In the genomic region with DNA sequence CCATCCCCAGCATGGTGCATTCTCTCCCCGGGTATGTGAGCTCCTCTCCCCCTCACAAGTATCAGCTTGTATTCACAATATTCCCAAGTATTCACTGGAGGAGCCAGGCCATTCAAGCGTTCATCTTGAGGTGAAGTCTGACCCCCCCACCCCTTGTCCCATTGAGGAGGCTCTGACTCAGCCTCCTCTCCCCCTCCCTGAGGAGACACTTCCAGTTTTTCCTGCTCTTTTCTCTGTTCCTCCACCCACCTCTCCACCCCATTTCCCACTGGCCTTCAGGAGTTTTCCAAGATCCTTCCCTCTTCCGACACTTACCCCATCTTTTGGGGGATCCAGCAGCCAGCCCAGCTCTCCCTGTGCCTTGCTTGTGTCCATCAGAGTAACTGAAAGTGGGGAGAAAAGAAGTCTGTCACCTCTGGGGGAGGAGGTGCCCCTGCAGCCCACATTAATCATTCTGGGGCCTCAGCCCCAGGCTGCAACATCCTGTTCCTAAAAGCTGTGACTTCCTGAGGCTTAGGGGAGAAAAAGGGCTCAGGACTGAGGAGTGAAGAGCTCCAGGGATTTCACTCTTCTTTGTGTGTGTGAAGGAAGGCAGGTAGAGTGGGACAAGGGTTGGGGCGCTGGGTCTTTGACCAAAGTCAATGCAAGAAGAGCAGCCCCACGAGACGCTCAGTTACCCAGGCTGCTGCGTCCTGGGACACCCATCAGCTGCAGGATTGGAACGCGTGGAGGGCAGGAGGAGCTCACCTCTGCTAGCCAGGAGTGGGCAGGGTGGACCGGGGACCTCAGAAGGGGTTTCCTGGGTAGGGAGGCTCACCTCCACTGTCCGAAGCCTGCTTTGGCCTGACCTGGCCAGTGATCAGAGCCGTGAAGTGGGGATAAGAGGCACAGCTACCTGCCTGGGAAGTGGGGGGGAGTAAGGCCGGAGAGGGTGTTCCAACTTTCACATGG, we compare ENCODE assay signal across 1 cellular context.
TF ChIP-seq lines count a peak whose summit lies in the region.

No MANE protein-coding gene starts in this region.

TF ChIP-seq in HepG2, 621 proteins besides CTCF, POLR2A, EP300 and RAD21:
- no peak for TF ChIP-seq ZNF841 (CRISPR knock-in tag; IDR thresholded peaks at IDR 0.05; ENCODE audit: borderline replicate concordance)
- TF ChIP-seq, protein P1, sequence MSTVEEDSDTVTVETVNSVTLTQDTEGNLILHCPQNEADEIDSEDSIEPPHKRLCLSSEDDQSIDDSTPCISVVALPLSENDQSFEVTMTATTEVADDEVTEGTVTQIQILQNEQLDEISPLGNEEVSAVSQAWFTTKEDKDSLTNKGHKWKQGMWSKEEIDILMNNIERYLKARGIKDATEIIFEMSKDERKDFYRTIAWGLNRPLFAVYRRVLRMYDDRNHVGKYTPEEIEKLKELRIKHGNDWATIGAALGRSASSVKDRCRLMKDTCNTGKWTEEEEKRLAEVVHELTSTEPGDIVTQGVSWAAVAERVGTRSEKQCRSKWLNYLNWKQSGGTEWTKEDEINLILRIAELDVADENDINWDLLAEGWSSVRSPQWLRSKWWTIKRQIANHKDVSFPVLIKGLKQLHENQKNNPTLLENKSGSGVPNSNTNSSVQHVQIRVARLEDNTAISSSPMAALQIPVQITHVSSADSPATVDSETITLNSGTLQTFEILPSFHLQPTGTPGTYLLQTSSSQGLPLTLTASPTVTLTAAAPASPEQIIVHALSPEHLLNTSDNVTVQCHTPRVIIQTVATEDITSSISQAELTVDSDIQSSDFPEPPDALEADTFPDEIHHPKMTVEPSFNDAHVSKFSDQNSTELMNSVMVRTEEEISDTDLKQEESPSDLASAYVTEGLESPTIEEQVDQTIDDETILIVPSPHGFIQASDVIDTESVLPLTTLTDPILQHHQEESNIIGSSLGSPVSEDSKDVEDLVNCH (CRISPR knock-in tag; IDR thresholded peaks at IDR 0.05) = no peak
- no peak for TF ChIP-seq TCF12 (IDR thresholded peaks at IDR 0.05)
- TF ChIP-seq TCF12 (CRISPR knock-in tag; IDR thresholded peaks at IDR 0.05) = no peak
- TF ChIP-seq, protein P2, sequence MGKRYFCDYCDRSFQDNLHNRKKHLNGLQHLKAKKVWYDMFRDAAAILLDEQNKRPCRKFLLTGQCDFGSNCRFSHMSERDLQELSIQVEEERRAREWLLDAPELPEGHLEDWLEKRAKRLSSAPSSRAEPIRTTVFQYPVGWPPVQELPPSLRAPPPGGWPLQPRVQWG (CRISPR knock-in tag; IDR thresholded peaks at IDR 0.05; ENCODE audit: borderline replicate concordance, low read depth) = no peak
- TF ChIP-seq, protein P3, sequence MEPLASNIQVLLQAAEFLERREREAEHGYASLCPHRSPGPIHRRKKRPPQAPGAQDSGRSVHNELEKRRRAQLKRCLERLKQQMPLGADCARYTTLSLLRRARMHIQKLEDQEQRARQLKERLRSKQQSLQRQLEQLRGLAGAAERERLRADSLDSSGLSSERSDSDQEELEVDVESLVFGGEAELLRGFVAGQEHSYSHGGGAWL (CRISPR knock-in tag; IDR thresholded peaks at IDR 0.05) = no peak
- no peak for TF ChIP-seq ZNF251 (CRISPR knock-in tag; IDR thresholded peaks at IDR 0.05)
- no peak for TF ChIP-seq BORCS8-MEF2B (CRISPR knock-in tag; IDR thresholded peaks at IDR 0.05)
- TF ChIP-seq, protein P4, sequence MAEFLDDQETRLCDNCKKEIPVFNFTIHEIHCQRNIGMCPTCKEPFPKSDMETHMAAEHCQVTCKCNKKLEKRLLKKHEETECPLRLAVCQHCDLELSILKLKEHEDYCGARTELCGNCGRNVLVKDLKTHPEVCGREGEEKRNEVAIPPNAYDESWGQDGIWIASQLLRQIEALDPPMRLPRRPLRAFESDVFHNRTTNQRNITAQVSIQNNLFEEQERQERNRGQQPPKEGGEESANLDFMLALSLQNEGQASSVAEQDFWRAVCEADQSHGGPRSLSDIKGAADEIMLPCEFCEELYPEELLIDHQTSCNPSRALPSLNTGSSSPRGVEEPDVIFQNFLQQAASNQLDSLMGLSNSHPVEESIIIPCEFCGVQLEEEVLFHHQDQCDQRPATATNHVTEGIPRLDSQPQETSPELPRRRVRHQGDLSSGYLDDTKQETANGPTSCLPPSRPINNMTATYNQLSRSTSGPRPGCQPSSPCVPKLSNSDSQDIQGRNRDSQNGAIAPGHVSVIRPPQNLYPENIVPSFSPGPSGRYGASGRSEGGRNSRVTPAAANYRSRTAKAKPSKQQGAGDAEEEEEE (CRISPR knock-in tag; IDR thresholded peaks at IDR 0.05; ENCODE audit: borderline replicate concordance) = no peak
- no peak for TF ChIP-seq BCL6 (CRISPR knock-in tag; IDR thresholded peaks at IDR 0.05)
- TF ChIP-seq BRD4 (CRISPR knock-in tag; IDR thresholded peaks at IDR 0.05) = no peak
- TF ChIP-seq, protein P5, sequence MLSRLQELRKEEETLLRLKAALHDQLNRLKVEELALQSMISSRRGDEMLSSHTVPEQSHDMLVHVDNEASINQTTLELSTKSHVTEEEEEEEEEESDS (CRISPR knock-in tag; IDR thresholded peaks at IDR 0.05; ENCODE audit: borderline replicate concordance) = no peak
- TF ChIP-seq, protein P6, sequence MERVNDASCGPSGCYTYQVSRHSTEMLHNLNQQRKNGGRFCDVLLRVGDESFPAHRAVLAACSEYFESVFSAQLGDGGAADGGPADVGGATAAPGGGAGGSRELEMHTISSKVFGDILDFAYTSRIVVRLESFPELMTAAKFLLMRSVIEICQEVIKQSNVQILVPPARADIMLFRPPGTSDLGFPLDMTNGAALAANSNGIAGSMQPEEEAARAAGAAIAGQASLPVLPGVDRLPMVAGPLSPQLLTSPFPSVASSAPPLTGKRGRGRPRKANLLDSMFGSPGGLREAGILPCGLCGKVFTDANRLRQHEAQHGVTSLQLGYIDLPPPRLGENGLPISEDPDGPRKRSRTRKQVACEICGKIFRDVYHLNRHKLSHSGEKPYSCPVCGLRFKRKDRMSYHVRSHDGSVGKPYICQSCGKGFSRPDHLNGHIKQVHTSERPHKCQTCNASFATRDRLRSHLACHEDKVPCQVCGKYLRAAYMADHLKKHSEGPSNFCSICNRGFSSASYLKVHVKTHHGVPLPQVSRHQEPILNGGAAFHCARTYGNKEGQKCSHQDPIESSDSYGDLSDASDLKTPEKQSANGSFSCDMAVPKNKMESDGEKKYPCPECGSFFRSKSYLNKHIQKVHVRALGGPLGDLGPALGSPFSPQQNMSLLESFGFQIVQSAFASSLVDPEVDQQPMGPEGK (CRISPR knock-in tag; IDR thresholded peaks at IDR 0.05) = no peak
- TF ChIP-seq, protein P7, sequence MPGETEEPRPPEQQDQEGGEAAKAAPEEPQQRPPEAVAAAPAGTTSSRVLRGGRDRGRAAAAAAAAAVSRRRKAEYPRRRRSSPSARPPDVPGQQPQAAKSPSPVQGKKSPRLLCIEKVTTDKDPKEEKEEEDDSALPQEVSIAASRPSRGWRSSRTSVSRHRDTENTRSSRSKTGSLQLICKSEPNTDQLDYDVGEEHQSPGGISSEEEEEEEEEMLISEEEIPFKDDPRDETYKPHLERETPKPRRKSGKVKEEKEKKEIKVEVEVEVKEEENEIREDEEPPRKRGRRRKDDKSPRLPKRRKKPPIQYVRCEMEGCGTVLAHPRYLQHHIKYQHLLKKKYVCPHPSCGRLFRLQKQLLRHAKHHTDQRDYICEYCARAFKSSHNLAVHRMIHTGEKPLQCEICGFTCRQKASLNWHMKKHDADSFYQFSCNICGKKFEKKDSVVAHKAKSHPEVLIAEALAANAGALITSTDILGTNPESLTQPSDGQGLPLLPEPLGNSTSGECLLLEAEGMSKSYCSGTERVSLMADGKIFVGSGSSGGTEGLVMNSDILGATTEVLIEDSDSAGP (CRISPR knock-in tag; IDR thresholded peaks at IDR 0.05; ENCODE audit: borderline replicate concordance) = peak; percentile 72; the same call in 1 of the 2 replicates
- no peak for TF ChIP-seq CREM (IDR thresholded peaks at IDR 0.05)
- TF ChIP-seq CREM (CRISPR knock-in tag; IDR thresholded peaks at IDR 0.05) = no peak
- TF ChIP-seq ZNF891 (CRISPR knock-in tag; IDR thresholded peaks at IDR 0.05) = 0 out of 2 replicates have a peak, but pooled peaks have one; percentile 33
- TF ChIP-seq, protein P8, sequence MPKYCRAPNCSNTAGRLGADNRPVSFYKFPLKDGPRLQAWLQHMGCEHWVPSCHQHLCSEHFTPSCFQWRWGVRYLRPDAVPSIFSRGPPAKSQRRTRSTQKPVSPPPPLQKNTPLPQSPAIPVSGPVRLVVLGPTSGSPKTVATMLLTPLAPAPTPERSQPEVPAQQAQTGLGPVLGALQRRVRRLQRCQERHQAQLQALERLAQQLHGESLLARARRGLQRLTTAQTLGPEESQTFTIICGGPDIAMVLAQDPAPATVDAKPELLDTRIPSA (CRISPR knock-in tag; IDR thresholded peaks at IDR 0.05; ENCODE audit: borderline replicate concordance) = no peak
- TF ChIP-seq, protein P9, sequence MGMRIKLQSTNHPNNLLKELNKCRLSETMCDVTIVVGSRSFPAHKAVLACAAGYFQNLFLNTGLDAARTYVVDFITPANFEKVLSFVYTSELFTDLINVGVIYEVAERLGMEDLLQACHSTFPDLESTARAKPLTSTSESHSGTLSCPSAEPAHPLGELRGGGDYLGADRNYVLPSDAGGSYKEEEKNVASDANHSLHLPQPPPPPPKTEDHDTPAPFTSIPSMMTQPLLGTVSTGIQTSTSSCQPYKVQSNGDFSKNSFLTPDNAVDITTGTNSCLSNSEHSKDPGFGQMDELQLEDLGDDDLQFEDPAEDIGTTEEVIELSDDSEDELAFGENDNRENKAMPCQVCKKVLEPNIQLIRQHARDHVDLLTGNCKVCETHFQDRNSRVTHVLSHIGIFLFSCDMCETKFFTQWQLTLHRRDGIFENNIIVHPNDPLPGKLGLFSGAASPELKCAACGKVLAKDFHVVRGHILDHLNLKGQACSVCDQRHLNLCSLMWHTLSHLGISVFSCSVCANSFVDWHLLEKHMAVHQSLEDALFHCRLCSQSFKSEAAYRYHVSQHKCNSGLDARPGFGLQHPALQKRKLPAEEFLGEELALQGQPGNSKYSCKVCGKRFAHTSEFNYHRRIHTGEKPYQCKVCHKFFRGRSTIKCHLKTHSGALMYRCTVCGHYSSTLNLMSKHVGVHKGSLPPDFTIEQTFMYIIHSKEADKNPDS (CRISPR knock-in tag; IDR thresholded peaks at IDR 0.05) = no peak
- no peak for TF ChIP-seq ERF (CRISPR knock-in tag; IDR thresholded peaks at IDR 0.05)
- TF ChIP-seq, protein P10, sequence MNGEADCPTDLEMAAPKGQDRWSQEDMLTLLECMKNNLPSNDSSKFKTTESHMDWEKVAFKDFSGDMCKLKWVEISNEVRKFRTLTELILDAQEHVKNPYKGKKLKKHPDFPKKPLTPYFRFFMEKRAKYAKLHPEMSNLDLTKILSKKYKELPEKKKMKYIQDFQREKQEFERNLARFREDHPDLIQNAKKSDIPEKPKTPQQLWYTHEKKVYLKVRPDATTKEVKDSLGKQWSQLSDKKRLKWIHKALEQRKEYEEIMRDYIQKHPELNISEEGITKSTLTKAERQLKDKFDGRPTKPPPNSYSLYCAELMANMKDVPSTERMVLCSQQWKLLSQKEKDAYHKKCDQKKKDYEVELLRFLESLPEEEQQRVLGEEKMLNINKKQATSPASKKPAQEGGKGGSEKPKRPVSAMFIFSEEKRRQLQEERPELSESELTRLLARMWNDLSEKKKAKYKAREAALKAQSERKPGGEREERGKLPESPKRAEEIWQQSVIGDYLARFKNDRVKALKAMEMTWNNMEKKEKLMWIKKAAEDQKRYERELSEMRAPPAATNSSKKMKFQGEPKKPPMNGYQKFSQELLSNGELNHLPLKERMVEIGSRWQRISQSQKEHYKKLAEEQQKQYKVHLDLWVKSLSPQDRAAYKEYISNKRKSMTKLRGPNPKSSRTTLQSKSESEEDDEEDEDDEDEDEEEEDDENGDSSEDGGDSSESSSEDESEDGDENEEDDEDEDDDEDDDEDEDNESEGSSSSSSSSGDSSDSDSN (CRISPR knock-in tag; IDR thresholded peaks at IDR 0.05) = peak; percentile 29; the same call in 1 of the 2 replicates
- 0 out of 2 replicates have a peak, but pooled peaks have one; percentile 0 for TF ChIP-seq ZNF274 (CRISPR knock-in tag; IDR thresholded peaks at IDR 0.05)
- TF ChIP-seq SALL1 (CRISPR knock-in tag; IDR thresholded peaks at IDR 0.05) = peak; percentile 28; the same call in 1 of the 2 replicates
- TF ChIP-seq ZNF720 (CRISPR knock-in tag; IDR thresholded peaks at IDR 0.05) = no peak
- no peak for TF ChIP-seq KLF15 (CRISPR knock-in tag; IDR thresholded peaks at IDR 0.05; ENCODE audit: borderline replicate concordance)
- no peak for TF ChIP-seq NRL (CRISPR knock-in tag; IDR thresholded peaks at IDR 0.05; ENCODE audit: borderline replicate concordance)
- TF ChIP-seq PCBP2 (optimal IDR thresholded peaks at IDR 0.05; ENCODE audit: low read depth, low read length, poor library complexity, severe bottlenecking) = no peak
- no peak for TF ChIP-seq ETV5 (CRISPR knock-in tag; IDR thresholded peaks at IDR 0.05; ENCODE audit: borderline replicate concordance)
- 0 out of 2 replicates have a peak, but pooled peaks have one; percentile 22 for TF ChIP-seq GFI1 (CRISPR knock-in tag; IDR thresholded peaks at IDR 0.05; ENCODE audit: borderline replicate concordance)
- TF ChIP-seq FOXC1 (CRISPR knock-in tag; IDR thresholded peaks at IDR 0.05; ENCODE audit: borderline replicate concordance) = no peak
- TF ChIP-seq CHD2 (IDR thresholded peaks at IDR 0.05; ENCODE audit: low read depth, low read length) = no peak
- TF ChIP-seq, protein P11, sequence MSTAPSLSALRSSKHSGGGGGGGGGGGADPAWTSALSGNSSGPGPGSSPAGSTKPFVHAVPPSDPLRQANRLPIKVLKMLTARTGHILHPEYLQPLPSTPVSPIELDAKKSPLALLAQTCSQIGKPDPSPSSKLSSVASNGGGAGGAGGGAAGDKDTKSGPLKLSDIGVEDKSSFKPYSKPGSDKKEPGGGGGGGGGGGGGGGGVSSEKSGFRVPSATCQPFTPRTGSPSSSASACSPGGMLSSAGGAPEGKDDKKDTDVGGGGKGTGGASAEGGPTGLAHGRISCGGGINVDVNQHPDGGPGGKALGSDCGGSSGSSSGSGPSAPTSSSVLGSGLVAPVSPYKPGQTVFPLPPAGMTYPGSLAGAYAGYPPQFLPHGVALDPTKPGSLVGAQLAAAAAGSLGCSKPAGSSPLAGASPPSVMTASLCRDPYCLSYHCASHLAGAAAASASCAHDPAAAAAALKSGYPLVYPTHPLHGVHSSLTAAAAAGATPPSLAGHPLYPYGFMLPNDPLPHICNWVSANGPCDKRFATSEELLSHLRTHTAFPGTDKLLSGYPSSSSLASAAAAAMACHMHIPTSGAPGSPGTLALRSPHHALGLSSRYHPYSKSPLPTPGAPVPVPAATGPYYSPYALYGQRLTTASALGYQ (CRISPR knock-in tag; IDR thresholded peaks at IDR 0.05) = no peak
- TF ChIP-seq, protein P12, sequence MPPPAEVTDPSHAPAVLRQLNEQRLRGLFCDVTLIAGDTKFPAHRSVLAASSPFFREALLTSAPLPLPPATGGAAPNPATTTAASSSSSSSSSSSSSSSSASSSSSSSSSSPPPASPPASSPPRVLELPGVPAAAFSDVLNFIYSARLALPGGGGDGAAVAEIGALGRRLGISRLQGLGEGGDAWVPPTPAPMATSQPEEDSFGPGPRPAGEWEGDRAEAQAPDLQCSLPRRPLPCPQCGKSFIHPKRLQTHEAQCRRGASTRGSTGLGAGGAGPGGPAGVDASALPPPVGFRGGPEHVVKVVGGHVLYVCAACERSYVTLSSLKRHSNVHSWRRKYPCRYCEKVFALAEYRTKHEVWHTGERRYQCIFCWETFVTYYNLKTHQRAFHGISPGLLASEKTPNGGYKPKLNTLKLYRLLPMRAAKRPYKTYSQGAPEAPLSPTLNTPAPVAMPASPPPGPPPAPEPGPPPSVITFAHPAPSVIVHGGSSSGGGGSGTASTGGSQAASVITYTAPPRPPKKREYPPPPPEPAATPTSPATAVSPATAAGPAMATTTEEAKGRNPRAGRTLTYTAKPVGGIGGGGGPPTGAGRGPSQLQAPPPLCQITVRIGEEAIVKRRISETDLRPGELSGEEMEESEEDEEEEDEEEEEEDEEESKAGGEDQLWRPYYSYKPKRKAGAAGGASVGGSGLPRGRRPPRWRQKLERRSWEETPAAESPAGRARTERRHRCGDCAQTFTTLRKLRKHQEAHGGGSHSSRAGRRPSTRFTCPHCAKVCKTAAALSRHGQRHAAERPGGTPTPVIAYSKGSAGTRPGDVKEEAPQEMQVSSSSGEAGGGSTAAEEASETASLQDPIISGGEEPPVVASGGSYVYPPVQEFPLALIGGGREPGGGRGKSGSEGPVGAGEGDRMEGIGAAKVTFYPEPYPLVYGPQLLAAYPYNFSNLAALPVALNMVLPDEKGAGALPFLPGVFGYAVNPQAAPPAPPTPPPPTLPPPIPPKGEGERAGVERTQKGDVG (CRISPR knock-in tag; IDR thresholded peaks at IDR 0.05; ENCODE audit: borderline replicate concordance) = 0 out of 2 replicates have a peak, but pooled peaks have one; percentile 44
